ENCODE assay signal across 22 cellular contexts in genomic region chr3:88671594-88671993, GRCh38.
"Had no signal": no experiment of that assay in that cellular context is flagged by ENCODE, and none has a peak within 500 bp of the region (broad histone marks: within the 10 kb centered on the region; RNA-seq: fewer than 3 reads in every experiment).

No MANE protein-coding gene starts in this region.

- H3K36me3 ChIP-seq: esophagus squamous epithelium, gastrocnemius medialis, heart right ventricle, left lung had no signal

- H3K4me3 ChIP-seq: coronary artery, dorsolateral prefrontal cortex, esophagus squamous epithelium, gastrocnemius medialis, heart right ventricle, left lung, lung had no signal

- H3K9me3 ChIP-seq: esophagus squamous epithelium, gastrocnemius medialis had no signal

- H3K27me3 ChIP-seq: dorsolateral prefrontal cortex, esophagus squamous epithelium, gastrocnemius medialis, heart right ventricle, left lung had no signal

- DNase-seq: dermis blood vessel endothelial cell; dorsolateral prefrontal cortex; effector CD4-positive, alpha-beta T cell; effector memory CD4-positive, alpha-beta T cell; erythroblast; esophagus squamous epithelium; foreskin fibroblast; foreskin melanocyte; gastrocnemius medialis; glutamatergic neuron; head of caudate nucleus; heart right ventricle; hippocampal formation; left cardiac atrium; left lung; left ventricle myocardium superior; mammary epithelial cell; mesendoderm; midbrain had no signal

- H3K4me1 ChIP-seq: esophagus squamous epithelium, gastrocnemius medialis, heart right ventricle, left lung had no signal

- H3K27ac ChIP-seq: coronary artery, dorsolateral prefrontal cortex, epithelial cell of prostate, esophagus squamous epithelium, gastrocnemius medialis, heart right ventricle, left lung had no signal
